In genomic region chr13:27621366-27622101, GRCh38 we compare ENCODE assay signal across 8 cellular contexts. TPM values are rescaled to one million over a fixed set of nuclear protein-coding genes. Genes with fewer than 3 reads are reported as not detected.
DNase-seq lines count a peak whose midpoint lies in the region; ATAC-seq lines count a peak whose summit lies in the region.

TSS of gene POLR1D (plus strand) at chr13:27621892. CDS start at chr13:27621984, 92 bp downstream.

- ATAC-seq in GM19035 (IDR thresholded peaks at IDR 0.05; ENCODE audit: unreplicated experiment): peak; percentile 57
- peak; percentile 64 for ATAC-seq in HG03280 (IDR thresholded peaks at IDR 0.05; ENCODE audit: unreplicated experiment)
- peak; percentile 78 for ATAC-seq in left lobe of liver

- peak; percentile 80 to 83 for DNase-seq in AML-193 (lab: John Stamatoyannopoulos, UW)
- peak; percentile 98 for DNase-seq in NCI-H748 (lab: John Stamatoyannopoulos, UW; ENCODE audit: unreplicated experiment)
- DNase-seq in activated CD4-positive, alpha-beta T cell treated with anti-CD3 and anti-CD28 coated beads, Interleukin-2, amount 50 U/mL, for 1 hour: peak; percentile 78
- peak; percentile 47 for DNase-seq in dedifferentiated amniotic fluid mesenchymal stem cell (ENCODE audit: extremely low spot score)
- peak; percentile 89 for DNase-seq in left lobe of liver (ENCODE audit: low spot score)
- DNase-seq in stimulated activated CD4-positive, alpha-beta T cell treated with anti-CD3 and anti-CD28 coated beads, Interleukin-2, amount 100 ng/mL, for 4 hours (ENCODE audit: low read depth): peak; percentile 78

RNA-seq across cellular contexts. Expression of gene POLR1D, which starts in this region (rescaled TPM):
- 36.1 TPM for total RNA-seq in left lobe of liver

Comparison
In these comparisons a context has a peak if more than half of its experiments do, and no peak if none do; other contexts are left out.
1. Peak in every context shown above with its lines: DNase-seq and ATAC-seq.
2. DNase-seq: peak in every context shown above with its lines; median percentile 98 in NCI-H748; 89 in left lobe of liver; 82 in AML-193; 78 in activated CD4-positive, alpha-beta T cell treated with anti-CD3 and anti-CD28 coated beads, Interleukin-2, amount 50 U/mL, for 1 hour; 78 in stimulated activated CD4-positive, alpha-beta T cell treated with anti-CD3 and anti-CD28 coated beads, Interleukin-2, amount 100 ng/mL, for 4 hours; 47 in dedifferentiated amniotic fluid mesenchymal stem cell.